9 cellular contexts compared by ENCODE assay signal in the genomic region with DNA sequence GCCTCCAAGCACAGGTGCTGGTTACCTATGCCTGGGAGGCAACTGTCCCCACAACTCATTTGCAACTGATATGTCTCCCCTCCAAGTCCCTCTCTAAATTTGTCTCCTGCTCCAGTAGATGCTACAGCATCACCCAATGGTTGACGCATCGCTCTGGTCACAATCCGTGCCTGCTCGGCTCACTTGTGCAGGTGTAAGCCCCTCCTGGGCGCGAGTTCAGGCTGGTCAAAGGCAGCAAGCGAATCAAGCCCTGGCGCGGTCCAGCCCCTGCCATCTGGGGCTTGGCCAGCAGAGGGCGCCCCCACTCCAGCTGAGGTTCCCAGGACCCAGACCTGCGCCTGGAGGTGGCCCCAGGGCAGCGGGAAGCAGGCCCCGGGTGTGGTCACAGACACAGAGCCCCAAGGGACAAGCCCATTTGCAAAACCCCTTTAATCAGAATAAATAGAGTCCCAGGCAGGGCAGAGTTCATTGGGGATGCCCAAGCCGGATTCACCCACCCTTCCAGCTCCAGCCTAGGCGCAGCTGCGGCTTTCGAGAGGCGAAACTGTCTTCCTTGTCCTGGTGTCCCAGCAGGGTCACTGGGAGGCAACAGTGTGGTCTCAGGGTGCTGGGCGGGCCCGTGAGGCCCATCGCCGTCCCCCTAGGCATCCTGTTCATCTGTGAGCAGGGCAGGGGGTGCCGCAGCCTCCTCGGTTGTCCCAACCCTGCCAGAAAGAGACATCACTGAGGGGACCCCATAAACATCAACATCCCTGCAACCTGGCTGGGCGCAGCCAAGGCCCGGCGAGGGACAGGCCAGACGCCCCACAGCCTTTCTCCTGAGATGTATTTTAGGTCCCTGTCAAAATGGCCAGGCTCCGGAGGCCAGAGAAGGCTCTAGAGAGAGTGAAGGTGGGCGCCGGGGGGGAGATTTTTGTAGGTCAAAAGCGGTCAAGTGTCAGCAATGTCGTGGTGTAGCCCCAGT. TPM values are rescaled to one million over a fixed set of nuclear protein-coding genes. Genes with fewer than 3 reads are reported as not detected.
DNase-seq lines count a peak whose midpoint lies in the region; ATAC-seq lines count a peak whose summit lies in the region.
"Had no signal": no experiment of that assay in that cellular context is flagged by ENCODE, and none has a peak within 500 bp of the region (broad histone marks: within the 10 kb centered on the region; RNA-seq: fewer than 3 reads in every experiment).

No MANE protein-coding gene starts in this region.

- peak; percentile 54 for ATAC-seq in GM18907 (IDR thresholded peaks at IDR 0.05; ENCODE audit: unreplicated experiment)
- peak; percentile 79 for ATAC-seq in left colon
- ATAC-seq in GM21619 (IDR thresholded peaks at IDR 0.05; ENCODE audit: unreplicated experiment), result no peak

- intact Hi-C loops in left colon (cut with DNase I, micrococcal nuclease), result loop anchor here (10.0 kb wide), 2 partner anchors 62 to 132 kb away; no protein-coding TSS in a partner anchor

- DNase-seq in Ammon's horn (ENCODE audit: low spot score) (peak; percentile 78), NCI-H2029 (lab: John Stamatoyannopoulos, UW) (peak; percentile 24), caudate nucleus (lab: John Stamatoyannopoulos, UW) (peak in 52 of 61 donors; percentile 32 to 80 (median 60)), left colon (peak in 1 of 2 donors; percentile 84)
- peak; percentile 62 for DNase-seq in activated CD4-positive, CD25-positive, alpha-beta regulatory T cell treated with anti-CD3 and anti-CD28 coated beads, Interleukin-2, amount 50 U/mL, for 16 hours (ENCODE audit: low read depth, low spot score)
- DNase-seq in stimulated activated CD4-positive, alpha-beta T cell treated with anti-CD3 and anti-CD28 coated beads, Interleukin-4, amount 100 ng/mL, for 48 hours (ENCODE audit: low read depth in 2 of 2), result peak; percentile 69 to 87

- peak overlapping the region; percentile 97 for H3K27ac ChIP-seq in caudate nucleus (ENCODE audit: low read depth, low read length)

RNA-seq across cellular contexts. Expression of a gene that starts 15.8 kb away (rescaled TPM):
- 100 to 1,000 TPM in 1 of 2 donors, 10 to 100 TPM in 1; 83.5 to 119 TPM for total RNA-seq in left colon

RNA-seq across cellular contexts. Expression of a gene that starts 17.8 kb away (rescaled TPM):
- total RNA-seq in left colon, result 1 to 10 TPM; 3.4 to 8.8 TPM

RNA-seq across cellular contexts. Expression of a gene that starts 33.4 kb away (rescaled TPM):
- total RNA-seq in left colon, result not detected
- total RNA-seq: subcutaneous adipose tissue had no signal

RNA-seq across cellular contexts. Expression of a gene that starts 55.6 kb away (rescaled TPM):
- total RNA-seq in left colon, result 100 to 1,000 TPM; 173 to 188 TPM
